11 cellular contexts compared by ENCODE assay signal in genomic region chr15:73957276-73957675, GRCh38. TPM values are rescaled to one million over a fixed set of nuclear protein-coding genes. Genes with fewer than 3 reads are reported as not detected.
DNase-seq lines count a peak whose midpoint lies in the region; ATAC-seq and TF ChIP-seq lines count a peak whose summit lies in the region.
"Had no signal": no experiment of that assay in that cellular context is flagged by ENCODE, and none has a peak within 500 bp of the region (broad histone marks: within the 10 kb centered on the region; RNA-seq: fewer than 3 reads in every experiment).

No MANE protein-coding gene starts in this region.

- CTCF ChIA-PET in RWPE1 (lab: Yijun Ruan, JAX) = interaction anchor here (0.6 kb wide), 1 partner anchor 57 kb away, joined by 4 read pairs; no protein-coding TSS in a partner anchor

- ATAC-seq in Right ventricle myocardium superior (ENCODE audit: poor library complexity) = no peak
- no peak for ATAC-seq in GM21619 (IDR thresholded peaks at IDR 0.05; ENCODE audit: unreplicated experiment)
- ATAC-seq in HG03442 (IDR thresholded peaks at IDR 0.05; ENCODE audit: unreplicated experiment) = no peak

- no peak for TF ChIP-seq CTCF in RWPE1 (conservative IDR thresholded peaks at IDR 0.05; ENCODE audit: low read depth)

- peak overlapping the region; percentile 77 for H3K27ac ChIP-seq in RWPE1

- DNase-seq in cardiac septum (ENCODE audit: low spot score) (peak; percentile 51), Right ventricle myocardium superior (no peak), RWPE1 (ENCODE audit: low spot score) (no peak), kidney tubule cell (ENCODE audit: low spot score) (peak; percentile 49), NOMO-1 (lab: John Stamatoyannopoulos, UW; ENCODE audit: unreplicated experiment in 2 of 2) (no peak)
- DNase-seq in stimulated activated naive CD4-positive, alpha-beta T cell treated with Interleukin-2 at 50 U/mL for 16 hours (lab: John Stamatoyannopoulos, UW) = no peak
- DNase-seq: cortex of kidney; NCI-H1092; stimulated activated CD4-positive, alpha-beta T cell treated with anti-CD3 and anti-CD28 coated beads, Interleukin-12 subunit alpha, Interleukin-12 subunit beta, amount 100 ng/mL, for 4 hours had no signal

- POLR2A ChIA-PET in RWPE1 (lab: Yijun Ruan, JAX; ENCODE audit: low non-redundant PET) = no interaction called here

- intact Hi-C loops in cardiac septum (cut with DNase I) = no loop called here
- intact Hi-C loops in Right ventricle myocardium superior (cut with DNase I) = no loop called here

RNA-seq across cellular contexts. Expression of gene LOXL1, which starts 31.0 kb away (rescaled TPM):
- 29.1 TPM for total RNA-seq in cardiac septum
- 14.6 TPM for total RNA-seq in Right ventricle myocardium superior

RNA-seq across cellular contexts. Expression of gene STOML1, which starts 34.8 kb away (rescaled TPM):
- total RNA-seq in cardiac septum (32.1 TPM), Right ventricle myocardium superior (26.8 TPM)

RNA-seq across cellular contexts. Expression of gene PML, which starts 37.2 kb away (rescaled TPM):
- total RNA-seq in cardiac septum (24.6 TPM), Right ventricle myocardium superior (18.2 TPM)

Comparison
In these comparisons a context has a peak if more than half of its experiments do, and no peak if none do; other contexts are left out.
1. DNase-seq: peak in cardiac septum (single experiment) and kidney tubule cell (single experiment); none in Right ventricle myocardium superior (single experiment), RWPE1 (single experiment), stimulated activated naive CD4-positive, alpha-beta T cell treated with Interleukin-2 at 50 U/mL for 16 hours (single experiment) and NOMO-1 (0 of 2).